21 cellular contexts compared by ENCODE assay signal in genomic region chr2:619964-620363, GRCh38.
"Had no signal": no experiment of that assay in that cellular context is flagged by ENCODE, and none has a peak within 500 bp of the region (broad histone marks: within the 10 kb centered on the region; RNA-seq: fewer than 3 reads in every experiment).

No MANE protein-coding gene starts in this region.

- H3K4me3 ChIP-seq: mucosa of descending colon, smooth muscle cell had no signal

- H3K27me3 ChIP-seq: foreskin keratinocyte, testis had no signal

- H2AFZ ChIP-seq: parathyroid adenoma had no signal

- H3K27me3 Mint-ChIP-seq: activated CD4-positive, alpha-beta T cell treated with anti-CD3 and anti-CD28 coated beads, Interleukin-2, amount 10 ng/mL, durations not matched to agents 24 days and 14 days had no signal

- H3K4me1 ChIP-seq: foreskin keratinocyte, parathyroid adenoma, testis had no signal

- H3K27ac ChIP-seq: foreskin keratinocyte, parathyroid adenoma, testis had no signal

- H3K79me2 ChIP-seq: parathyroid adenoma had no signal

- H3K4me1 Mint-ChIP-seq: activated CD4-positive, alpha-beta T cell treated with anti-CD3 and anti-CD28 coated beads, Interleukin-2, amount 10 ng/mL, durations not matched to agents 24 days and 14 days; activated naive CD8-positive, alpha-beta T cell treated with anti-CD3 and anti-CD28 coated beads for 36 hours; naive thymus-derived CD4-positive, alpha-beta T cell; stimulated activated memory B cell treated with anti-CD40 and anti-IgM and Interleukin-4, amounts not matched to agents 10 μg/mL and 1 μg/mL and 100 μg/mL, for 72 hours had no signal

- FAIRE-seq: keratinocyte, urothelium cell line had no signal

- DNase-seq: activated CD4-positive, alpha-beta T cell treated with anti-CD3 and anti-CD28 coated beads, Interleukin-2, amount 10 ng/mL, durations not matched to agents 24 days and 14 days; activated naive CD4-positive, alpha-beta T cell; activated naive CD8-positive, alpha-beta T cell treated with anti-CD3 and anti-CD28 coated beads for 36 hours; activated T-cell treated with anti-CD3 and anti-CD28 coated beads for 4 hours; amniotic stem cell; dermis blood vessel endothelial cell; effector memory CD8-positive, alpha-beta T cell; foreskin keratinocyte; hypothalamus; mesenchymal stem cell; mucosa of descending colon; stimulated activated CD4-positive, alpha-beta T cell treated with anti-CD3 and anti-CD28 coated beads, Interleukin-4, amount 100 ng/mL, for 24 hours; T1000; testis had no signal

- H3K9me3 Mint-ChIP-seq: activated CD4-positive, alpha-beta T cell treated with anti-CD3 and anti-CD28 coated beads, Interleukin-2, amount 10 ng/mL, durations not matched to agents 24 days and 14 days; activated naive CD8-positive, alpha-beta T cell treated with anti-CD3 and anti-CD28 coated beads for 36 hours; effector memory CD8-positive, alpha-beta T cell had no signal

- H3K4me3 Mint-ChIP-seq: activated CD4-positive, alpha-beta T cell treated with anti-CD3 and anti-CD28 coated beads, Interleukin-2, amount 10 ng/mL, durations not matched to agents 24 days and 14 days; activated naive CD8-positive, alpha-beta T cell treated with anti-CD3 and anti-CD28 coated beads for 36 hours; effector memory CD8-positive, alpha-beta T cell; naive thymus-derived CD4-positive, alpha-beta T cell; stimulated activated memory B cell treated with anti-CD40 and anti-IgM and Interleukin-4, amounts not matched to agents 10 μg/mL and 1 μg/mL and 100 μg/mL, for 72 hours had no signal

- H3K36me3 Mint-ChIP-seq: activated naive CD8-positive, alpha-beta T cell treated with anti-CD3 and anti-CD28 coated beads for 36 hours; stimulated activated memory B cell treated with anti-CD40 and anti-IgM and Interleukin-4, amounts not matched to agents 10 μg/mL and 1 μg/mL and 100 μg/mL, for 72 hours had no signal

- ATAC-seq: effector memory CD8-positive, alpha-beta T cell; foreskin keratinocyte; mucosa of descending colon; sciatic nerve; stimulated activated memory B cell treated with anti-CD40 and anti-IgM and Interleukin-4, amounts not matched to agents 10 μg/mL and 1 μg/mL and 100 μg/mL, for 72 hours had no signal

- H3K27ac Mint-ChIP-seq: activated CD4-positive, alpha-beta T cell treated with anti-CD3 and anti-CD28 coated beads, Interleukin-2, amount 10 ng/mL, durations not matched to agents 24 days and 14 days; activated naive CD8-positive, alpha-beta T cell treated with anti-CD3 and anti-CD28 coated beads for 36 hours; effector memory CD8-positive, alpha-beta T cell; naive thymus-derived CD4-positive, alpha-beta T cell; stimulated activated memory B cell treated with anti-CD40 and anti-IgM and Interleukin-4, amounts not matched to agents 10 μg/mL and 1 μg/mL and 100 μg/mL, for 72 hours had no signal

- H3K4me2 ChIP-seq: smooth muscle cell had no signal
